8 cellular contexts compared by ENCODE assay signal in the genomic region with DNA sequence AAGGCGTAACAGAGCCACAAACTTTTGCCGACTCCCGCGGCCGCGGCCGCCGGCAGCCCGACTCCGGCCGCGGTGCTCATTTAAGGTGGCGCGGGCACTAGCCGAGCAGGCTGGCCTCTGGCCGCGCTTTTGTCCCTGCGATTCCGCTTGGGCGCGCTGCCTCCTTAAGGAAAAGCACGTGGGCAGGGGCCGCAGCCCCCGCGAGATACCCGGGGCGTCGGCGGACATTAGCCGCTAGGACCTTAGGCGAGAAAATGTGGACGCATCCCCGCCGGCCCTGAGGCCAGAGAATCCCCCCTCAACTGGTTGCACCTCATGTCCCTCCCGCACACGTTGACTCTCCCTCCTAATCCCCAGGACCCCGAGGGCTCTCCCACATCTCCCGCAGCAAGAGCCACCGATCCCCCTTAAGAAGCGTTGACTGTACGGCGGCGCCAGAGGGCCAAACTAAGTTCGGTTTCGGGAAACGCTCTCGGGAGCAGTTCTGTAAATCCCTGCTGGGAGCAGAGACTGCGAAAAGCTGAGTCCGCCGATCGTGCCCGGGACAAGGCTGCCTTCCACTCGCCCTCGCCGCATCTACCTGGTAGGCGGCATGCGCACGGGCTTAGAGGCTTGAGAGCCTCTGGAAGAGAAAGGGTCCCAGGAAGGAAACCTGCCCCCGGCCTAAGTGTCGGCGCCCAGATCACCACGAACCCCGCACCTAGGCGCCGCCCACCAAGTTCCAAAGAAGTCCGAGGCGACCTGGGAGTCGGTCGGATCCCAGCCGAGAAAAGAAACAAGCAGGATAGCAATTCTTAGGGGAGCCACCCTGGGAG. TPM values are rescaled to one million over a fixed set of nuclear protein-coding genes. Genes with fewer than 3 reads are reported as not detected.
DNase-seq lines count a peak whose midpoint lies in the region; ATAC-seq lines count a peak whose summit lies in the region.

No MANE protein-coding gene starts in this region.

- H3K9me3 Mint-ChIP-seq in activated CD8-positive, alpha-beta memory T cell treated with anti-CD3 and anti-CD28 coated beads, Interleukin-2, amount 10 ng/mL, durations not matched to agents 7 days and 5 days (ENCODE audit: low read depth) = no peaks in the 10 kb centered on the region

- peak; percentile 94 for DNase-seq in NCI-H82 (lab: John Stamatoyannopoulos, UW)
- DNase-seq in activated CD8-positive, alpha-beta memory T cell treated with anti-CD3 and anti-CD28 coated beads, Interleukin-2, amount 10 ng/mL, durations not matched to agents 7 days and 5 days = peak; percentile 65
- DNase-seq in medulla oblongata (ENCODE audit: extremely low spot score) = peak; percentile 96
- peak; percentile 38 for DNase-seq in stimulated activated CD8-positive, alpha-beta memory T cell treated with anti-CD3 and anti-CD28 coated beads, Interleukin-15, amount 100 ng/mL, for 1 hour (ENCODE audit: low read depth)

- peak overlapping the region; percentile 83 for H2AFZ ChIP-seq in ACC112 (ENCODE audit: low read length, unreplicated experiment)

- no peaks in the 10 kb centered on the region for H3K9me3 ChIP-seq in endocrine pancreas (ENCODE audit: control insufficient read depth, low read length)

- peak overlapping the region; percentile 70 for H3K27ac Mint-ChIP-seq in activated CD8-positive, alpha-beta memory T cell treated with anti-CD3 and anti-CD28 coated beads, Interleukin-2, amount 10 ng/mL, durations not matched to agents 7 days and 5 days

- CTCF ChIA-PET in activated CD8-positive, alpha-beta memory T cell treated with anti-CD3 and anti-CD28 coated beads, Interleukin-2, amount 10 ng/mL, durations not matched to agents 7 days and 5 days (lab: Charles Lee) = no interaction called here

- peak overlapping the region; percentile 59 for H3K27ac ChIP-seq in ACC112 (ENCODE audit: low read depth, low read length)

- H3K36me3 ChIP-seq in ACC112 (ENCODE audit: insufficient read depth, low read length) (no peaks in the 10 kb centered on the region), endocrine pancreas (ENCODE audit: control insufficient read depth, insufficient read depth, low read length) (no peaks in the 10 kb centered on the region)

- H3K27me3 ChIP-seq in ACC112 (ENCODE audit: insufficient read depth, low read length) = peaks cover 16% of the 10 kb centered on the region
- H3K27me3 ChIP-seq in endocrine pancreas (ENCODE audit: control insufficient read depth, insufficient read depth, low read length) = peaks cover 24% of the 10 kb centered on the region

- peaks cover 2% of the 10 kb centered on the region for H3K36me3 Mint-ChIP-seq in activated CD8-positive, alpha-beta memory T cell treated with anti-CD3 and anti-CD28 coated beads, Interleukin-2, amount 10 ng/mL, durations not matched to agents 7 days and 5 days

- H3K4me1 ChIP-seq in ACC112 (ENCODE audit: control insufficient read depth, insufficient read depth, low read length, unreplicated experiment) (peaks cover 9% of the 10 kb centered on the region), endocrine pancreas (ENCODE audit: control insufficient read depth, insufficient read depth, low read length) (no peaks in the 10 kb centered on the region)

- peak overlapping the region; percentile 99 for H3K4me3 ChIP-seq in ACC112 (ENCODE audit: low read depth, low read length)
- no peak overlapping the region for H3K4me3 ChIP-seq in endocrine pancreas (ENCODE audit: control insufficient read depth, insufficient read depth, low read length)

- peaks cover 21% of the 10 kb centered on the region for H3K4me1 Mint-ChIP-seq in activated CD8-positive, alpha-beta memory T cell treated with anti-CD3 and anti-CD28 coated beads, Interleukin-2, amount 10 ng/mL, durations not matched to agents 7 days and 5 days

- peak overlapping the region; percentile 62 for H3K9ac ChIP-seq in endocrine pancreas (ENCODE audit: control insufficient read depth, insufficient read depth, low read length)

- peaks cover 79% of the 10 kb centered on the region for H3K27me3 Mint-ChIP-seq in activated CD8-positive, alpha-beta memory T cell treated with anti-CD3 and anti-CD28 coated beads, Interleukin-2, amount 10 ng/mL, durations not matched to agents 7 days and 5 days

- ATAC-seq in GM18868 (IDR thresholded peaks at IDR 0.05; ENCODE audit: unreplicated experiment) = peak; percentile 37
- peak; percentile 48 for ATAC-seq in HG03432 (IDR thresholded peaks at IDR 0.05; ENCODE audit: unreplicated experiment)
- ATAC-seq in activated CD8-positive, alpha-beta memory T cell treated with anti-CD3 and anti-CD28 coated beads, Interleukin-2, amount 10 ng/mL, durations not matched to agents 7 days and 5 days = peak; percentile 21

- peaks cover 15% of the 10 kb centered on the region for H3K79me2 ChIP-seq in ACC112 (ENCODE audit: control insufficient read depth, insufficient read depth, low read length, unreplicated experiment)

- peak overlapping the region; percentile 75 for H3K4me3 Mint-ChIP-seq in activated CD8-positive, alpha-beta memory T cell treated with anti-CD3 and anti-CD28 coated beads, Interleukin-2, amount 10 ng/mL, durations not matched to agents 7 days and 5 days

RNA-seq across cellular contexts. Expression of a gene that starts 1.8 kb away (rescaled TPM):
- total RNA-seq in activated CD8-positive, alpha-beta memory T cell treated with anti-CD3 and anti-CD28 coated beads, Interleukin-2, amount 10 ng/mL, durations not matched to agents 7 days and 5 days = under 1 TPM in 1 of 2 experiments, not detected in 1; 0.09 TPM

Comparison
In these comparisons a context has a peak if more than half of its experiments do, and no peak if none do; other contexts are left out.
1. DNase-seq: peak in every context shown above with its lines; median percentile 96 in medulla oblongata; 94 in NCI-H82; 65 in activated CD8-positive, alpha-beta memory T cell treated with anti-CD3 and anti-CD28 coated beads, Interleukin-2, amount 10 ng/mL, durations not matched to agents 7 days and 5 days; 38 in stimulated activated CD8-positive, alpha-beta memory T cell treated with anti-CD3 and anti-CD28 coated beads, Interleukin-15, amount 100 ng/mL, for 1 hour.